ENCODE assay signal across 5 cellular contexts in genomic region chr3:66652100-66652499, GRCh38.
DNase-seq lines count a peak whose midpoint lies in the region; ATAC-seq, FAIRE-seq and TF ChIP-seq lines count a peak whose summit lies in the region.
"Not testable (repeated sequence)": the region's sequence is repeated elsewhere in the genome, so short reads cannot be mapped to it uniquely, and the experiment has no call there.

No MANE protein-coding gene starts in this region.

- H3K14ac ChIP-seq in H9 (ENCODE audit: insufficient read depth, low read length): not testable (repeated sequence)

- not testable (repeated sequence) for BruUV-seq in HepG2 (replicated peaks; lab: Mats Ljungman, UMichigan)

- POLR2A ChIA-PET in HepG2 (lab: Yijun Ruan, JAX): not testable (repeated sequence)

- no CpG with 5 or more reads among the region's 4 CpGs for WGBS in H9 (ENCODE audit: extremely low coverage, insufficient read length, low lambda C conversion rate)
- 80% methylated on average over 3 of the region's 4 CpGs for WGBS in HepG2 (ENCODE audit: low lambda C conversion rate)
- WGBS in testis, 2 donors: 56 to 85% methylated on average over 4 of the region's 4 CpGs

- H2AK5ac ChIP-seq in H9 (ENCODE audit: insufficient read length, low read length): not testable (repeated sequence)

- not testable (repeated sequence) for H3K36me3 ChIP-seq in bronchial epithelial cell (ENCODE audit: control insufficient read depth, insufficient read depth, low read length); HepG2 (replicated peaks in 1 of 2; ENCODE audit: control insufficient read depth in 1 of 2, insufficient read depth in 2 of 2, low read length in 2 of 2); neural progenitor cell; testis (ENCODE audit: low read depth, missing control alignments)

- H3K27me3 Mint-ChIP-seq in H9 (ENCODE audit: low read depth); neural progenitor cell (ENCODE audit: insufficient read depth, low read depth): not testable (repeated sequence)

- not testable (repeated sequence) for H3K23me2 ChIP-seq in H9 (ENCODE audit: insufficient read length, low read depth, low read length, poor library complexity, severe bottlenecking)

- not testable (repeated sequence) for H3K4ac ChIP-seq in H9 (ENCODE audit: low read depth, low read length)

- not testable (repeated sequence) for H3K79me1 ChIP-seq in H9 (ENCODE audit: insufficient read depth, low read depth, low read length, poor library complexity, severe bottlenecking)

- not testable (repeated sequence) for H4K8ac ChIP-seq in H9 (replicated peaks; ENCODE audit: insufficient read length, low read depth, low read length)

- not testable (repeated sequence) for H3K4me1 ChIP-seq in H9 (ENCODE audit: insufficient read depth, low read length); testis
- H3K4me1 ChIP-seq in HepG2 (ENCODE audit: insufficient read depth, low read length) (peaks cover 24% of the 10 kb centered on the region), neural progenitor cell (peaks cover 20% of the 10 kb centered on the region)

- not testable (repeated sequence) for TF ChIP-seq EP300 in HepG2 (IDR thresholded peaks at IDR 0.05; ENCODE audit: low read depth in 2 of 2, low read length in 2 of 2); HepG2 (CRISPR knock-in tag; IDR thresholded peaks at IDR 0.05; ENCODE audit: borderline replicate concordance)

- not testable (repeated sequence) for ATAC-seq in HepG2

- H3K27ac ChIP-seq in H9 (ENCODE audit: insufficient read length, low read depth, low read length); HepG2 (ENCODE audit: extremely low read length, insufficient read depth, low read length); neural progenitor cell; testis: not testable (repeated sequence)

- not testable (repeated sequence) for H4K20me1 ChIP-seq in H9 (ENCODE audit: control insufficient read depth, insufficient read depth, insufficient read length); HepG2 (ENCODE audit: insufficient read depth, low read length); neural progenitor cell (ENCODE audit: low read depth)

- H4K5ac ChIP-seq in H9 (ENCODE audit: insufficient read length, low read depth, low read length): not testable (repeated sequence)

- not testable (repeated sequence) for TF ChIP-seq RAD21 in HepG2 (CRISPR knock-in tag; IDR thresholded peaks at IDR 0.05)

- H3K36me3 Mint-ChIP-seq in H9 (ENCODE audit: insufficient read depth in 1 of 3, low read depth in 3 of 3); neural progenitor cell: not testable (repeated sequence)

- intact Hi-C loops in HepG2 (cut with micrococcal nuclease; ENCODE audit: unreplicated experiment); testis (cut with DNase I; ENCODE audit: low total_unique reads): not testable (repeated sequence)

- H3K9ac ChIP-seq in H9 (ENCODE audit: extremely low read depth, insufficient read length, low read length); HepG2 (ENCODE audit: insufficient read depth, low read depth, low read length); neural progenitor cell: not testable (repeated sequence)

- DNase-seq in H9; bronchial epithelial cell (ENCODE audit: low read depth); HepG2 (ENCODE audit: low spot score); neural progenitor cell (ENCODE audit: low spot score): not testable (repeated sequence)
- DNase-seq in testis: peak; percentile 51

- H3K4me3 Mint-ChIP-seq in H9, neural progenitor cell: not testable (repeated sequence)

- TF ChIP-seq POLR2A in HepG2 (IDR thresholded peaks at IDR 0.05; ENCODE audit: insufficient read depth in 1 of 2, low read depth in 2 of 2, low read length in 2 of 2); testis (IDR thresholded peaks at IDR 0.05): not testable (repeated sequence)

- not testable (repeated sequence) for H4K91ac ChIP-seq in H9 (ENCODE audit: insufficient read length, low read depth, low read length)

- H3K9me3 Mint-ChIP-seq in H9, neural progenitor cell: not testable (repeated sequence)

- H3K56ac ChIP-seq in H9 (ENCODE audit: insufficient read length, low read depth, low read length): not testable (repeated sequence)

- not testable (repeated sequence) for H3K18ac ChIP-seq in H9 (ENCODE audit: insufficient read length, low read depth, low read length)

- not testable (repeated sequence) for H3K79me2 ChIP-seq in H9 (ENCODE audit: insufficient read depth, low read length); HepG2 (ENCODE audit: insufficient read depth, low read length); neural progenitor cell (ENCODE audit: low read depth)

- not testable (repeated sequence) for H2BK20ac ChIP-seq in H9 (ENCODE audit: low read depth, low read length, poor library complexity, severe bottlenecking)

- not testable (repeated sequence) for H3K4me2 ChIP-seq in H9 (ENCODE audit: insufficient read depth, insufficient read length, low read length); HepG2 (ENCODE audit: low read depth, low read length); neural progenitor cell

- H3K27ac Mint-ChIP-seq in H9: peak overlapping the region in 2 of 3 experiments; percentile 48 to 75; a peak in 3 of 7 replicates
- peak overlapping the region; percentile 84 for H3K27ac Mint-ChIP-seq in neural progenitor cell

- not testable (repeated sequence) for H2AFZ ChIP-seq in H9 (ENCODE audit: low read length); HepG2 (ENCODE audit: low read length); neural progenitor cell (replicated peaks)

- not testable (repeated sequence) for H3K4me3 ChIP-seq in bronchial epithelial cell (ENCODE audit: low read depth, low read length); HepG2 (replicated peaks in 1 of 3; ENCODE audit: insufficient read depth in 1 of 3, low read depth in 2 of 3, low read length in 3 of 3); neural progenitor cell; testis

- H3K9me3 ChIP-seq in H9 (ENCODE audit: control insufficient read depth, low read depth, low read length); HepG2 (ENCODE audit: low read length); neural progenitor cell (ENCODE audit: low read depth); testis: not testable (repeated sequence)

- H2BK120ac ChIP-seq in H9 (ENCODE audit: low read depth, low read length, poor library complexity, severe bottlenecking): not testable (repeated sequence)

- H3K27me3 ChIP-seq in H9 (ENCODE audit: insufficient read depth, low read length); bronchial epithelial cell (ENCODE audit: control insufficient read depth, insufficient read depth, low read length); HepG2 (ENCODE audit: control insufficient read depth in 1 of 2, insufficient read depth in 2 of 2, low read length in 2 of 2); neural progenitor cell; testis: not testable (repeated sequence)

- not testable (repeated sequence) for H3F3A ChIP-seq in neural progenitor cell (ENCODE audit: low read depth)

- CTCF ChIA-PET in HepG2 (lab: Yijun Ruan, JAX; ENCODE audit: low intra/inter-chr PET ratio, low total read pairs): not testable (repeated sequence)

- not testable (repeated sequence) for H2BK5ac ChIP-seq in H9 (ENCODE audit: insufficient read length, low read length)

- TF ChIP-seq CTCF in H9 (conservative IDR thresholded peaks at IDR 0.05); bronchial epithelial cell (IDR thresholded peaks at IDR 0.05; ENCODE audit: insufficient read depth, low read length, severe bottlenecking); HepG2 (CRISPR knock-in tag; IDR thresholded peaks at IDR 0.05); neural progenitor cell (IDR thresholded peaks at IDR 0.05); testis (IDR thresholded peaks at IDR 0.05): not testable (repeated sequence)

- H2BK15ac ChIP-seq in H9 (ENCODE audit: low read depth, low read length): not testable (repeated sequence)

- not testable (repeated sequence) for H3K23ac ChIP-seq in H9 (ENCODE audit: insufficient read length, low read depth, low read length)

- peak; percentile 18 for FAIRE-seq in bronchial epithelial cell (lab: Jason Lieb, UNC)
- not testable (repeated sequence) for FAIRE-seq in HepG2 (lab: Jason Lieb, UNC)

- H3K4me1 Mint-ChIP-seq in H9 (peaks cover 3 to 15% of the 10 kb centered on the region in 2 experiments), neural progenitor cell (peaks cover 33% of the 10 kb centered on the region)

- not testable (repeated sequence) for H3T11ph ChIP-seq in H9 (ENCODE audit: low read length)

- not testable (repeated sequence) for H2BK12ac ChIP-seq in H9 (ENCODE audit: insufficient read length, low read depth, low read length)

- in situ Hi-C loops in HepG2 (cut with HindIII; ENCODE audit: extremely low pct_ligation_motif_present, low pct_unique_long_range_greater_than_20kb): not testable (repeated sequence)

TF ChIP-seq in HepG2, 621 proteins besides CTCF, POLR2A, EP300 and RAD21:
- TF ChIP-seq NFYB (CRISPR knock-in tag; IDR thresholded peaks at IDR 0.05) (peak; percentile 66), NFYC (CRISPR knock-in tag; IDR thresholded peaks at IDR 0.05) (peak; percentile 61; the same call in 1 of the 2 replicates)
